23 cellular contexts compared by ENCODE assay signal in the genomic region with DNA sequence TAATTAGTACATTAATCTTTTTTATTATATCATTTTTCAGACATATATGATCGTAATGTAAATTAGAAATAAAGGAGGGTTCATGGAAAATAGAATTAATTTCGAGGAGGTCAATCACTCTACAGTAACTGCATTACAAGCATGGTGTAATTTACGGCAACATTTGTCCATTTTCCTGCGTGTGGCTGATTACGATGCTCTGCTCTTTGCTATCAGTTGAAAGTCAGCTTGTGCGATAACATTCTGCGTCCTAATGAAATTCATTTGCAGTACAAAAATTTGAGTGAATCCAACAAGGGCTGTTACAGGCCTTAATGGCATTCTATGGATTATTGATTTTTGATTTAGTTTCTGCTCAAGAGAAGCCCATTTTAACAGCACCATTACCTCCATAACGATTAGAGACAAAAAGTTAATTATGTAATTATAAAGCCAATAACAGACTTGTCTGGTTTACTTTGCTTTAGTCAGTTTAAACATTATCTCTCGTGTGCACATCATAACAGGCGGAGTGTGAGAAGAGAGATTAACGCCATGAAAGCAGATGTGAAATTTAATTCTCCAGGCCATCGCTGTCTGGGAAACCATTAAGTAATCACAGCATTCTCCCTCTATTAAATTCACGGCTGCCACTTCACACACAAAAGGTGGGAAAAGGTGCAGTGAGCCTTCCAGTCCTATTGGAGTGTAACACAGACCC.
"Had no signal": no experiment of that assay in that cellular context is flagged by ENCODE, and none has a peak within 500 bp of the region (broad histone marks: within the 10 kb centered on the region; RNA-seq: fewer than 3 reads in every experiment).

No MANE protein-coding gene starts in this region.

- H3K4me1 Mint-ChIP-seq: activated CD4-positive, alpha-beta memory T cell treated with anti-CD3 and anti-CD28 coated beads, Interleukin-2, amount 10 ng/mL, durations not matched to agents 7 days and 5 days; activated CD4-positive, alpha-beta T cell treated with anti-CD3 and anti-CD28 coated beads, Interleukin-2, amount 10 ng/mL, durations not matched to agents 24 days and 14 days; activated naive CD4-positive, alpha-beta T cell treated with anti-CD3 and anti-CD28 coated beads, Interleukin-2, amount 10 ng/mL, durations not matched to agents 7 days and 5 days; activated naive CD8-positive, alpha-beta T cell treated with anti-CD3 and anti-CD28 coated beads, Interleukin-2, amount 50 U/mL, for 24 hours; naive thymus-derived CD8-positive, alpha-beta T cell; stimulated activated naive B cell treated with anti-CD40 and anti-IgM and Interleukin-4, amounts not matched to agents 10 μg/mL and 1 μg/mL and 100 μg/mL, for 72 hours had no signal

- H3K4me3 Mint-ChIP-seq: activated CD4-positive, alpha-beta memory T cell treated with anti-CD3 and anti-CD28 coated beads, Interleukin-2, amount 10 ng/mL, durations not matched to agents 7 days and 5 days; activated CD4-positive, alpha-beta T cell treated with anti-CD3 and anti-CD28 coated beads, Interleukin-2, amount 10 ng/mL, durations not matched to agents 24 days and 14 days; activated naive CD4-positive, alpha-beta T cell treated with anti-CD3 and anti-CD28 coated beads, Interleukin-2, amount 10 ng/mL, durations not matched to agents 7 days and 5 days; activated naive CD8-positive, alpha-beta T cell treated with anti-CD3 and anti-CD28 coated beads, Interleukin-2, amount 50 U/mL, for 24 hours; activated T-cell treated with anti-CD3 and anti-CD28 coated beads, Interleukin-2, amount 50 U/mL, for 72 hours; endodermal cell; mesothelial cell of epicardium; naive thymus-derived CD8-positive, alpha-beta T cell; stimulated activated naive B cell treated with anti-CD40 and anti-IgM and Interleukin-4, amounts not matched to agents 10 μg/mL and 1 μg/mL and 100 μg/mL, for 72 hours had no signal

- H3K4me3 ChIP-seq: esophagus squamous epithelium, gastrocnemius medialis, transverse colon had no signal

- H3K4me1 ChIP-seq: gastrocnemius medialis, transverse colon had no signal

- H3K36me3 ChIP-seq: esophagus squamous epithelium, gastrocnemius medialis, transverse colon had no signal

- H3K27ac ChIP-seq: esophagus squamous epithelium, gastrocnemius medialis, transverse colon had no signal

- H3K36me3 Mint-ChIP-seq: activated naive CD4-positive, alpha-beta T cell treated with anti-CD3 and anti-CD28 coated beads, Interleukin-2, amount 10 ng/mL, durations not matched to agents 7 days and 5 days; mesothelial cell of epicardium; naive thymus-derived CD8-positive, alpha-beta T cell; stimulated activated naive B cell treated with anti-CD40 and anti-IgM and Interleukin-4, amounts not matched to agents 10 μg/mL and 1 μg/mL and 100 μg/mL, for 72 hours had no signal

- DNase-seq: activated CD4-positive, alpha-beta memory T cell treated with anti-CD3 and anti-CD28 coated beads, Interleukin-2, amount 10 ng/mL, durations not matched to agents 7 days and 5 days; activated CD4-positive, alpha-beta T cell treated with anti-CD3 and anti-CD28 coated beads, Interleukin-2, amount 10 ng/mL, durations not matched to agents 24 days and 14 days; activated effector memory CD4-positive, alpha-beta T cell treated with Interleukin-2 at 50 U/mL for 16 hours; activated naive CD4-positive, alpha-beta T cell treated with anti-CD3 and anti-CD28 coated beads, Interleukin-2, amount 10 ng/mL, durations not matched to agents 7 days and 5 days; activated naive CD8-positive, alpha-beta T cell treated with anti-CD3 and anti-CD28 coated beads, Interleukin-2, amount 50 U/mL, for 24 hours; activated T-cell treated with anti-CD3 and anti-CD28 coated beads, Interleukin-2, amount 50 U/mL, for 72 hours; cortex of kidney; endodermal cell; esophagus squamous epithelium; gastrocnemius medialis; head of caudate nucleus; hypothalamus; left ventricle myocardium superior; mammary epithelial cell; naive thymus-derived CD8-positive, alpha-beta T cell; retina; stimulated activated CD4-positive, alpha-beta T cell treated with anti-CD3 and anti-CD28 coated beads, Interleukin-2, amount 100 ng/mL, for 48 hours; stimulated activated CD8-positive, alpha-beta memory T cell treated with anti-CD3 and anti-CD28 coated beads, Interleukin-4, amount 100 ng/mL, for 48 hours; stimulated activated naive B cell treated with anti-CD40 and anti-IgM and Interleukin-4, amounts not matched to agents 10 μg/mL and 1 μg/mL and 100 μg/mL, for 72 hours; transverse colon had no signal

- H3K27me3 Mint-ChIP-seq: activated CD4-positive, alpha-beta memory T cell treated with anti-CD3 and anti-CD28 coated beads, Interleukin-2, amount 10 ng/mL, durations not matched to agents 7 days and 5 days had no signal

- H3K9me3 Mint-ChIP-seq: activated CD4-positive, alpha-beta memory T cell treated with anti-CD3 and anti-CD28 coated beads, Interleukin-2, amount 10 ng/mL, durations not matched to agents 7 days and 5 days; activated CD4-positive, alpha-beta T cell treated with anti-CD3 and anti-CD28 coated beads, Interleukin-2, amount 10 ng/mL, durations not matched to agents 24 days and 14 days; activated naive CD4-positive, alpha-beta T cell treated with anti-CD3 and anti-CD28 coated beads, Interleukin-2, amount 10 ng/mL, durations not matched to agents 7 days and 5 days; activated naive CD8-positive, alpha-beta T cell treated with anti-CD3 and anti-CD28 coated beads, Interleukin-2, amount 50 U/mL, for 24 hours; activated T-cell treated with anti-CD3 and anti-CD28 coated beads, Interleukin-2, amount 50 U/mL, for 72 hours; endodermal cell; mesothelial cell of epicardium; naive thymus-derived CD8-positive, alpha-beta T cell; stimulated activated naive B cell treated with anti-CD40 and anti-IgM and Interleukin-4, amounts not matched to agents 10 μg/mL and 1 μg/mL and 100 μg/mL, for 72 hours had no signal

- H3K9me3 ChIP-seq: esophagus squamous epithelium, gastrocnemius medialis, transverse colon had no signal

- ATAC-seq: activated CD4-positive, CD25-positive, alpha-beta regulatory T cell treated with anti-CD3 and anti-CD28 coated beads, Interleukin-2, amount 50 U/mL, for 24 hours; activated naive CD8-positive, alpha-beta T cell treated with anti-CD3 and anti-CD28 coated beads, Interleukin-2, amount 50 U/mL, for 24 hours; activated T-cell treated with anti-CD3 and anti-CD28 coated beads, Interleukin-2, amount 50 U/mL, for 72 hours; gastrocnemius medialis; left ventricle myocardium superior; naive thymus-derived CD8-positive, alpha-beta T cell; stimulated activated naive B cell treated with anti-CD40 and anti-IgM and Interleukin-4, amounts not matched to agents 10 μg/mL and 1 μg/mL and 100 μg/mL, for 72 hours had no signal

- H3K27ac Mint-ChIP-seq: activated CD4-positive, alpha-beta memory T cell treated with anti-CD3 and anti-CD28 coated beads, Interleukin-2, amount 10 ng/mL, durations not matched to agents 7 days and 5 days; activated CD4-positive, alpha-beta T cell treated with anti-CD3 and anti-CD28 coated beads, Interleukin-2, amount 10 ng/mL, durations not matched to agents 24 days and 14 days; activated naive CD4-positive, alpha-beta T cell treated with anti-CD3 and anti-CD28 coated beads, Interleukin-2, amount 10 ng/mL, durations not matched to agents 7 days and 5 days; activated naive CD8-positive, alpha-beta T cell treated with anti-CD3 and anti-CD28 coated beads, Interleukin-2, amount 50 U/mL, for 24 hours; activated T-cell treated with anti-CD3 and anti-CD28 coated beads, Interleukin-2, amount 50 U/mL, for 72 hours; endodermal cell; mesothelial cell of epicardium; naive thymus-derived CD8-positive, alpha-beta T cell; progenitor cell of endocrine pancreas; stimulated activated naive B cell treated with anti-CD40 and anti-IgM and Interleukin-4, amounts not matched to agents 10 μg/mL and 1 μg/mL and 100 μg/mL, for 72 hours had no signal
